ENCODE assay signal across 9 cellular contexts in the genomic region with DNA sequence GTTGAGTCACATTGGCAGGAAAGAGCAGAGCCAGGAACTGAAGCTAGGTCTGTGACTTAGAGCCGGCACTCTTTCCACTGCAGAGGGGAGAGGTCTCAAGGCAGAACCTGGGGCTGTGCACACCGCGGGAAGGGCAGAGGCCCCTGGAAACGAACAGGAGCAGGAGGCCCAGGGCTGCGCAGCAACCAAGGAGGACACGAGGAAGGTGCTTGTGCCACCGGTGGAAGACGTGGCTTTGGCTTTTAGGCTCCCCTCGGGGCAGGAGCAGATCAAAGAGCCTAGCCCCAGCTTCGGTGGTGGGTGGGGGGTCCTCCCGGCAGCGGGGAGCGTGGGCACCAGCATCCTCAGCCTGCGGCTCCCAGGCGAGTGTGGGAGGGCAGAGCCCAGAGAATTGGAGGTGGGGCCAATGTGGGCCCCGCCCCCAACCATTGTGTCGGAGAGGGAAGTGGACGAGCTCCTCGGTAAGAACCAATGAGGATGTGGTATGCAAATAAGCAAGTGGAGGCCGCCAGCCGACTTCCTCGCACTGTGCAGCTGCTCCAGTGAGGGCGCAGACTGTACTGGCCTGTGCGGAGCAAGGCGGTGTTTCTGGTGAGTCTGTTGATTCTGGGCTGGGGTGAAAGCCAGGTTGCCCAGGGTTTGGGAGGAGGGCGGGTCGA. TPM values are rescaled to one million over a fixed set of nuclear protein-coding genes. Genes with fewer than 3 reads are reported as not detected.
A peak's percentile ranks its signal among the peaks of the same experiment; 100 is the strongest.
DNase-seq lines count a peak whose midpoint lies in the region; ATAC-seq and TF ChIP-seq lines count a peak whose summit lies in the region.
"Had no signal": no experiment of that assay in that cellular context is flagged by ENCODE, and none has a peak within 500 bp of the region (broad histone marks: within the 10 kb centered on the region; RNA-seq: fewer than 3 reads in every experiment).

A gene with protein sequence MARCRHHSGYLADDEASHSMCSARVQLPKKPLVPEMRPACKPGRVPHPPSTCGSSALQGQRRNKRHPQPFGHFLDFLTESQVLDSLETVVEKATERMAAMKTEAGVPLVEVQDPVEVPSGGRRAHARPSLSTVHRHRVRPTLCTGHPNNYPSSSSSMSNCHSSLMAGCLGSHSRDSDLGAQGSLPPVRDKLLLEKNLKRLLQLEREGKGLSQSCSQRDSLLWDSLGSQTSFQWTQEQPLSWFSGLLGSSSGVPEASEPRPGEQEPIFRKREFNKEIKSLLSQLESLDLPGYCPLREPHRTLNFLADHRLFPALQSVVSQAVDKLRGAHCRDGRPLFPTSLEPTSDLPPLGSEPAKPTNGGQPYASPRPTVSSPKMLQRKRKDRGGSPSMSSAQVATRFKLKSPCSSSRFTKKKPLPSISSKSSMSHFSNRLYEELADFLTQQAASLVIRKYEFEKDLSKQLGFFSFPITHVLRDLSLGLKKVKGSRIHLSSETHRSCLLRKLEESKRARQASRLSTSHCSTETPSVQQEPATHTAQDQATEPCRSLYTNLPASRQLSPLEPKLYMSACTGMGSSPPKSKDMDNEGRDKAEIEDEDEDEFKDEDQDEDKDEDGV (plus strand): TSS at position 524 of the 659 bp plus-strand sequence. CDS start 422 bp downstream, outside the sequence.

- no peak for ATAC-seq in GM19023 (IDR thresholded peaks at IDR 0.05; ENCODE audit: unreplicated experiment)

- intact Hi-C loops in sigmoid colon (cut with DNase I) = no loop called here

- TF ChIP-seq CTCF in sigmoid colon (IDR thresholded peaks at IDR 0.05) = no peak

- H3K27me3 ChIP-seq in sigmoid colon = no peaks in the 10 kb centered on the region

- DNase-seq in SW480 (ENCODE audit: low spot score) = peak; percentile 59
- DNase-seq in activated naive CD8-positive, alpha-beta T cell treated with anti-CD3 and anti-CD28 coated beads for 36 hours = peak; percentile 70
- peak; percentile 36 for DNase-seq in stimulated activated CD8-positive, alpha-beta memory T cell treated with anti-CD3 and anti-CD28 coated beads, Interleukin-12 subunit alpha, Interleukin-12 subunit beta, amount 100 ng/mL, for 4 hours (ENCODE audit: low read depth)
- DNase-seq in sigmoid colon = no peak
- no peak for DNase-seq in SKM-1 (lab: John Stamatoyannopoulos, UW; ENCODE audit: unreplicated experiment)
- no peak for DNase-seq in cortex of kidney (lab: John Stamatoyannopoulos, UW)

- no peak for TF ChIP-seq RAD21 in Ishikawa (IDR thresholded peaks at IDR 0.05; ENCODE audit: low read depth)

- no peaks in the 10 kb centered on the region for H3K9me3 ChIP-seq in sigmoid colon

- peak within 1 kb of the TSS; percentile 9 for H3K4me3 Mint-ChIP-seq in activated naive CD8-positive, alpha-beta T cell treated with anti-CD3 and anti-CD28 coated beads for 36 hours

- no peaks in the 10 kb centered on the region for H3K9me3 Mint-ChIP-seq in activated naive CD8-positive, alpha-beta T cell treated with anti-CD3 and anti-CD28 coated beads for 36 hours
- H3K9me3 Mint-ChIP-seq: activated naive CD4-positive, alpha-beta T cell treated with anti-CD3 and anti-CD28 coated beads, Interleukin-2, amount 50 U/mL, for 24 hours had no signal

- peaks cover 0 to 19% (median 12%) of the 10 kb centered on the region in 4 donors for H3K4me1 ChIP-seq in sigmoid colon

- peaks cover 16% of the 10 kb centered on the region for H3K36me3 Mint-ChIP-seq in activated naive CD8-positive, alpha-beta T cell treated with anti-CD3 and anti-CD28 coated beads for 36 hours

- H3K27ac Mint-ChIP-seq in activated naive CD8-positive, alpha-beta T cell treated with anti-CD3 and anti-CD28 coated beads for 36 hours = no peak within 1 kb of the TSS
- H3K27ac Mint-ChIP-seq: activated naive CD4-positive, alpha-beta T cell treated with anti-CD3 and anti-CD28 coated beads, Interleukin-2, amount 50 U/mL, for 24 hours had no signal

- whole genome bisulfite sequencing in sigmoid colon, 2 donors = 49 to 92% methylated on average over 27 of the region's 27 CpGs

- H3K27ac ChIP-seq in sigmoid colon = no peak within 1 kb of the TSS

- H3K27me3 Mint-ChIP-seq in activated naive CD8-positive, alpha-beta T cell treated with anti-CD3 and anti-CD28 coated beads for 36 hours = no peaks in the 10 kb centered on the region
- H3K27me3 Mint-ChIP-seq: activated naive CD4-positive, alpha-beta T cell treated with anti-CD3 and anti-CD28 coated beads, Interleukin-2, amount 50 U/mL, for 24 hours had no signal

- H3K4me1 Mint-ChIP-seq in activated naive CD8-positive, alpha-beta T cell treated with anti-CD3 and anti-CD28 coated beads for 36 hours = peaks cover 19% of the 10 kb centered on the region

- TF ChIP-seq EP300 in Ishikawa (IDR thresholded peaks at IDR 0.05; ENCODE audit: borderline replicate concordance) (no peak), sigmoid colon (IDR thresholded peaks at IDR 0.05) (no peak)

- H3K4me3 ChIP-seq in sigmoid colon = no peak within 1 kb of the TSS

- peaks cover 0 to 4% (median 0%) of the 10 kb centered on the region in 4 donors for H3K36me3 ChIP-seq in sigmoid colon

- no peak for TF ChIP-seq POLR2A in sigmoid colon (IDR thresholded peaks at IDR 0.05)

TF ChIP-seq in Ishikawa, 13 proteins besides CTCF, POLR2A, EP300 and RAD21:
- TF ChIP-seq YY1 (IDR thresholded peaks at IDR 0.05; ENCODE audit: low read depth) (no peak), TAF1 (IDR thresholded peaks at IDR 0.05; ENCODE audit: low read depth) (no peak)
- TF ChIP-seq, protein P1, sequence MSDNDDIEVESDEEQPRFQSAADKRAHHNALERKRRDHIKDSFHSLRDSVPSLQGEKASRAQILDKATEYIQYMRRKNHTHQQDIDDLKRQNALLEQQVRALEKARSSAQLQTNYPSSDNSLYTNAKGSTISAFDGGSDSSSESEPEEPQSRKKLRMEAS (IDR thresholded peaks at IDR 0.05) = peak; percentile 71
- TF ChIP-seq, protein P2, sequence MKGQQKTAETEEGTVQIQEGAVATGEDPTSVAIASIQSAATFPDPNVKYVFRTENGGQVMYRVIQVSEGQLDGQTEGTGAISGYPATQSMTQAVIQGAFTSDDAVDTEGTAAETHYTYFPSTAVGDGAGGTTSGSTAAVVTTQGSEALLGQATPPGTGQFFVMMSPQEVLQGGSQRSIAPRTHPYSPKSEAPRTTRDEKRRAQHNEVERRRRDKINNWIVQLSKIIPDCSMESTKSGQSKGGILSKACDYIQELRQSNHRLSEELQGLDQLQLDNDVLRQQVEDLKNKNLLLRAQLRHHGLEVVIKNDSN (IDR thresholded peaks at IDR 0.05) = no peak
- TF ChIP-seq, protein P3, sequence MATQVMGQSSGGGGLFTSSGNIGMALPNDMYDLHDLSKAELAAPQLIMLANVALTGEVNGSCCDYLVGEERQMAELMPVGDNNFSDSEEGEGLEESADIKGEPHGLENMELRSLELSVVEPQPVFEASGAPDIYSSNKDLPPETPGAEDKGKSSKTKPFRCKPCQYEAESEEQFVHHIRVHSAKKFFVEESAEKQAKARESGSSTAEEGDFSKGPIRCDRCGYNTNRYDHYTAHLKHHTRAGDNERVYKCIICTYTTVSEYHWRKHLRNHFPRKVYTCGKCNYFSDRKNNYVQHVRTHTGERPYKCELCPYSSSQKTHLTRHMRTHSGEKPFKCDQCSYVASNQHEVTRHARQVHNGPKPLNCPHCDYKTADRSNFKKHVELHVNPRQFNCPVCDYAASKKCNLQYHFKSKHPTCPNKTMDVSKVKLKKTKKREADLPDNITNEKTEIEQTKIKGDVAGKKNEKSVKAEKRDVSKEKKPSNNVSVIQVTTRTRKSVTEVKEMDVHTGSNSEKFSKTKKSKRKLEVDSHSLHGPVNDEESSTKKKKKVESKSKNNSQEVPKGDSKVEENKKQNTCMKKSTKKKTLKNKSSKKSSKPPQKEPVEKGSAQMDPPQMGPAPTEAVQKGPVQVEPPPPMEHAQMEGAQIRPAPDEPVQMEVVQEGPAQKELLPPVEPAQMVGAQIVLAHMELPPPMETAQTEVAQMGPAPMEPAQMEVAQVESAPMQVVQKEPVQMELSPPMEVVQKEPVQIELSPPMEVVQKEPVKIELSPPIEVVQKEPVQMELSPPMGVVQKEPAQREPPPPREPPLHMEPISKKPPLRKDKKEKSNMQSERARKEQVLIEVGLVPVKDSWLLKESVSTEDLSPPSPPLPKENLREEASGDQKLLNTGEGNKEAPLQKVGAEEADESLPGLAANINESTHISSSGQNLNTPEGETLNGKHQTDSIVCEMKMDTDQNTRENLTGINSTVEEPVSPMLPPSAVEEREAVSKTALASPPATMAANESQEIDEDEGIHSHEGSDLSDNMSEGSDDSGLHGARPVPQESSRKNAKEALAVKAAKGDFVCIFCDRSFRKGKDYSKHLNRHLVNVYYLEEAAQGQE (IDR thresholded peaks at IDR 0.05; ENCODE audit: low read depth) = no peak

RNA-seq across cellular contexts. Expression of the gene that starts here (rescaled TPM):
- total RNA-seq in activated naive CD8-positive, alpha-beta T cell treated with anti-CD3 and anti-CD28 coated beads for 36 hours = under 1 TPM; 0.29 to 0.34 TPM
- total RNA-seq in sigmoid colon = 1 to 10 TPM in 1 of 4 donors, under 1 TPM in 3; 0.33 to 2.5 (median 0.38) TPM
- polyA plus RNA-seq in sigmoid colon = under 1 TPM in 1 of 3 donors, not detected in 2; 0.58 TPM

Comparison
In these comparisons a context has a peak if more than half of its experiments do, and no peak if none do; other contexts are left out.
1. Peak in DNase-seq in activated naive CD8-positive, alpha-beta T cell treated with anti-CD3 and anti-CD28 coated beads for 36 hours; RNA of the gene not detected or under 1 TPM.
2. DNase-seq: peak in SW480 (single experiment) and stimulated activated CD8-positive, alpha-beta memory T cell treated with anti-CD3 and anti-CD28 coated beads, Interleukin-12 subunit alpha, Interleukin-12 subunit beta, amount 100 ng/mL, for 4 hours (single experiment); none in sigmoid colon (single experiment), SKM-1 (single experiment) and cortex of kidney (single experiment).